ENCODE assay signal across 19 cellular contexts in the genomic region with DNA sequence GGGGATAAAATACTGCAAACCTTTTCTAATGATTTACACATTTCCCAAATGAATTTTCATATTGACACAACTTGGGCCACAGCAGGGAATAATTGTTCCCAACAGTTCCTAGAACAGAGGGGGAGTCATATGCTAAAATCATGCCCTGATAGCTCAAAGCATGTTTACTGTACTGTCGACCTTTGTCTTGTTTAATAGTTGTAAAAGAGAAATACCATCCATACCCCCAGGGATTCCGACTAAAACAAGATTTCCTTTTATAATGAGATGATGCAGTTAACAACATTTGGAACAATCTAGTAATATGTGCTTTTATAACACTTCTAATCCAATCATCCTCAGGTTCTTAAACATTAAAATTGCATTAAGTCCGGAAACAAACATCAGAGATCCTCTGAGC.
DNase-seq lines count a peak whose midpoint lies in the region; ATAC-seq and TF ChIP-seq lines count a peak whose summit lies in the region.
"Had no signal": no experiment of that assay in that cellular context is flagged by ENCODE, and none has a peak within 500 bp of the region (broad histone marks: within the 10 kb centered on the region; RNA-seq: fewer than 3 reads in every experiment).

No MANE protein-coding gene starts in this region.

- no peaks in the 10 kb centered on the region for H4K20me1 ChIP-seq in neural progenitor cell (ENCODE audit: low read depth)

- peak overlapping the region; percentile 65 for H3K27ac ChIP-seq in HUES48 (ENCODE audit: low read depth, low read length)
- H3K27ac ChIP-seq in neural progenitor cell: no peak overlapping the region
- H3K27ac ChIP-seq: HL-60, RWPE1 had no signal

- ATAC-seq in HG03354 (IDR thresholded peaks at IDR 0.05; ENCODE audit: poor library complexity, severe bottlenecking, unreplicated experiment) (no peak), GM21786 (IDR thresholded peaks at IDR 0.05; ENCODE audit: unreplicated experiment) (no peak)

- peak; percentile 24 for DNase-seq in NCI-H526 treated with DMSO at 0.1 percent for 48 hours (lab: John Stamatoyannopoulos, UW)
- DNase-seq in SK-MEL-5 (ENCODE audit: low read depth, low spot score): peak; percentile 11
- no peak for DNase-seq in neural progenitor cell (ENCODE audit: low spot score)
- no peak for DNase-seq in H7
- no peak for DNase-seq in activated CD4-positive, alpha-beta T cell treated with anti-CD3 and anti-CD28 coated beads, Interleukin-2, amount 10 ng/mL, durations not matched to agents 24 days and 14 days
- DNase-seq: BE2C, DMS153, DND-41, HCEC 1CT, NCI-H1092 treated with DMSO at 0.1 percent for 48 hours, NCI-H1694, NCI-H2029 treated with DMSO at 0.1 percent for 48 hours, SHP77 had no signal

- 0 out of 2 replicates have a peak overlapping the region, but pooled peaks have one; percentile 31 for H3K4me3 ChIP-seq in HUES48 (ENCODE audit: low read depth, low read length)
- H3K4me3 ChIP-seq in neural progenitor cell: no peak overlapping the region
- no peak overlapping the region for H3K4me3 ChIP-seq in H7 (ENCODE audit: insufficient read depth, low read depth, low read length)

- H3K27ac Mint-ChIP-seq in neural progenitor cell: no peak overlapping the region
- H3K27ac Mint-ChIP-seq in activated CD4-positive, alpha-beta T cell treated with anti-CD3 and anti-CD28 coated beads, Interleukin-2, amount 10 ng/mL, durations not matched to agents 24 days and 14 days: no peak overlapping the region
- H3K27ac Mint-ChIP-seq: CD14-positive monocyte had no signal

- H3K36me3 ChIP-seq in HUES48 (ENCODE audit: control insufficient read depth, insufficient read depth, low read length) (no peaks in the 10 kb centered on the region), neural progenitor cell (no peaks in the 10 kb centered on the region), H7 (replicated peaks; ENCODE audit: control insufficient read depth, insufficient read depth, low read length) (no peaks in the 10 kb centered on the region)
- H3K36me3 ChIP-seq: BE2C had no signal

- TF ChIP-seq CTCF in neural progenitor cell (IDR thresholded peaks at IDR 0.05): no peak

- H3K4me3 Mint-ChIP-seq in neural progenitor cell: no peak overlapping the region
- H3K4me3 Mint-ChIP-seq in activated CD4-positive, alpha-beta T cell treated with anti-CD3 and anti-CD28 coated beads, Interleukin-2, amount 10 ng/mL, durations not matched to agents 24 days and 14 days: no peak overlapping the region
- H3K4me3 Mint-ChIP-seq: CD14-positive monocyte had no signal

- no peaks in the 10 kb centered on the region for H3K36me3 Mint-ChIP-seq in neural progenitor cell
- no peaks in the 10 kb centered on the region for H3K36me3 Mint-ChIP-seq in activated CD4-positive, alpha-beta T cell treated with anti-CD3 and anti-CD28 coated beads, Interleukin-2, amount 10 ng/mL, durations not matched to agents 24 days and 14 days (ENCODE audit: low read depth)
- H3K36me3 Mint-ChIP-seq: CD14-positive monocyte had no signal

- H3K79me2 ChIP-seq in neural progenitor cell (ENCODE audit: low read depth): no peaks in the 10 kb centered on the region

- H3K4me1 Mint-ChIP-seq in neural progenitor cell: no peaks in the 10 kb centered on the region
- no peaks in the 10 kb centered on the region for H3K4me1 Mint-ChIP-seq in activated CD4-positive, alpha-beta T cell treated with anti-CD3 and anti-CD28 coated beads, Interleukin-2, amount 10 ng/mL, durations not matched to agents 24 days and 14 days
- H3K4me1 Mint-ChIP-seq: CD14-positive monocyte had no signal

- intact Hi-C loops in activated CD4-positive, alpha-beta T cell treated with anti-CD3 and anti-CD28 coated beads, Interleukin-2, amount 10 ng/mL, durations not matched to agents 24 days and 14 days (cut with micrococcal nuclease): no loop called here

- H3F3A ChIP-seq in neural progenitor cell (ENCODE audit: low read depth): no peaks in the 10 kb centered on the region

- peaks cover 2% of the 10 kb centered on the region for H3K27me3 Mint-ChIP-seq in neural progenitor cell (ENCODE audit: insufficient read depth, low read depth)
- H3K27me3 Mint-ChIP-seq in activated CD4-positive, alpha-beta T cell treated with anti-CD3 and anti-CD28 coated beads, Interleukin-2, amount 10 ng/mL, durations not matched to agents 24 days and 14 days: no peaks in the 10 kb centered on the region

- H2AFZ ChIP-seq in neural progenitor cell (replicated peaks): peak overlapping the region; percentile 35

- H3K4me2 ChIP-seq in neural progenitor cell: no peak overlapping the region

- no peaks in the 10 kb centered on the region for H3K9me3 Mint-ChIP-seq in neural progenitor cell
- no peaks in the 10 kb centered on the region for H3K9me3 Mint-ChIP-seq in activated CD4-positive, alpha-beta T cell treated with anti-CD3 and anti-CD28 coated beads, Interleukin-2, amount 10 ng/mL, durations not matched to agents 24 days and 14 days
- H3K9me3 Mint-ChIP-seq: CD14-positive monocyte had no signal

- H3K9ac ChIP-seq in HUES48 (ENCODE audit: low read depth, low read length): no peak overlapping the region
- no peak overlapping the region for H3K9ac ChIP-seq in neural progenitor cell

- H3K27me3 ChIP-seq in HUES48 (ENCODE audit: control insufficient read depth, insufficient read depth, low read length) (no peaks in the 10 kb centered on the region), neural progenitor cell (no peaks in the 10 kb centered on the region), H7 (ENCODE audit: control insufficient read depth, insufficient read depth, low read length) (no peaks in the 10 kb centered on the region; the same call in 1 of the 2 replicates)
- H3K27me3 ChIP-seq: BE2C had no signal

- no peaks in the 10 kb centered on the region for H3K9me3 ChIP-seq in HUES48 (ENCODE audit: control insufficient read depth, insufficient read depth, low read length)
- no peaks in the 10 kb centered on the region for H3K9me3 ChIP-seq in neural progenitor cell (ENCODE audit: low read depth)
- H3K9me3 ChIP-seq: BE2C had no signal

- peaks cover 23% of the 10 kb centered on the region for H3K4me1 ChIP-seq in HUES48 (ENCODE audit: control insufficient read depth, insufficient read depth, low read length)
- H3K4me1 ChIP-seq in neural progenitor cell: no peaks in the 10 kb centered on the region
- H3K4me1 ChIP-seq: BE2C had no signal

- in situ Hi-C loops in SK-MEL-5 (cut with HindIII; ENCODE audit: low pct_unique_long_range_greater_than_20kb, low sequenced_read_pairs): no loop called here

Comparison
In these comparisons a context has a peak if more than half of its experiments do, and no peak if none do; other contexts are left out.
1. DNase-seq: peak in NCI-H526 treated with DMSO at 0.1 percent for 48 hours (single experiment) and SK-MEL-5 (single experiment); none in neural progenitor cell (single experiment), H7 (single experiment) and activated CD4-positive, alpha-beta T cell treated with anti-CD3 and anti-CD28 coated beads, Interleukin-2, amount 10 ng/mL, durations not matched to agents 24 days and 14 days (single experiment).